8 cellular contexts compared by ENCODE assay signal in the genomic region with DNA sequence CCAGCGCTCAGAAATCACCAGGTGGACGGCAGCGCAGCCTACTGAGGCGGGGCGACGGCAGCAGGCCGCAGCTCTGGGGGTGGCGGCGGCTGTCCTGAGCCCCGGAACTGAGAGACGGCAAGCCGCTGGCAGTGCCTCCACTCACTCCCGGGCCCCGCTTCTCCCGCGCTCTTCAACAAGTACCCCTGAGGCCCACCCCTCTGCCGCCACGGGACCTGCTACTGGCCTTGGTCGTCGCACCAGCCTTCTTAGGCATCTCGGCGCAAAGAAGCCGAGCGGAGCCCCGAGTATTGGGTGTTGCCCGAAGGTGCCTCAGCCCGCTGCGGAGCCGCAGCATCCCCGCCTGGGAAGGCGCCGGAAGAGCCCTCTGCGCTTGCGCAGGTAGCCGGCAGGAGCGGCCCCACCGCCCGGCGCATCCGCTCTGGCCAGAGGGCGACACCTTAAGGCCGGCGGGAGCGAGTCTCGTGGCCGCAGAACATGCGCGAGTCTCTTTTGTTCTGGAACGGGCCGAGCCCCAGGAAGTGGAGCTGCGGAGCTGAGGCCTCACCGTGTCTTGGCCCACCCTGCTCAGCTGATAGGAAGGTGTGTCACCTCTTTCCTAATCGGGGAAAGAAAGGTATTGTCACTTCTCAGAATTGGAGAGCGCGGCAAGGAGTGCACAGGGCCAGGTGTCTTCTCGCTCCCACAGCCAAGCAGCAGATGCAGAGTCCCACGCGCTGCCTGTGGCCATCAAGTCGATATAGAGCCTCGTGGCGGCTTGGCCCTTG. TPM values are rescaled to one million over a fixed set of nuclear protein-coding genes. Genes with fewer than 3 reads are reported as not detected.
DNase-seq lines count a peak whose midpoint lies in the region; ATAC-seq and TF ChIP-seq lines count a peak whose summit lies in the region.

A gene (minus strand): TSS at position 369 of the 767 bp plus-strand sequence. CDS start 32 bp downstream, at position 337.

- DNase-seq in NCI-H1048 (lab: John Stamatoyannopoulos, UW): peak; percentile 74
- peak; percentile 88 for DNase-seq in SKM-1 treated with dmso at 0.1 percent for 144 hours (lab: John Stamatoyannopoulos, UW; ENCODE audit: unreplicated experiment)
- DNase-seq in glutamatergic neuron: peak; percentile 92
- peak; percentile 95 for DNase-seq in osteocyte (ENCODE audit: extremely low spot score, unreplicated experiment)
- DNase-seq in thoracic aorta (ENCODE audit: low spot score): peak; percentile 45

- peaks cover 17 to 29% of the 10 kb centered on the region in 2 donors for H3K4me1 ChIP-seq in thoracic aorta (ENCODE audit: control insufficient read depth in 1 of 2, low read depth in 2 of 2)

- peak within 1 kb of the TSS; percentile 99 for H3K4me3 Mint-ChIP-seq in activated naive CD8-positive, alpha-beta T cell
- H3K4me3 Mint-ChIP-seq in glutamatergic neuron (ENCODE audit: unreplicated experiment): peak within 1 kb of the TSS; percentile 100
- H3K4me3 Mint-ChIP-seq in osteocyte (ENCODE audit: unreplicated experiment): peak within 1 kb of the TSS; percentile 91

- H3K36me3 Mint-ChIP-seq in activated naive CD8-positive, alpha-beta T cell: peaks cover 5% of the 10 kb centered on the region
- peaks cover 15% of the 10 kb centered on the region for H3K36me3 Mint-ChIP-seq in glutamatergic neuron (ENCODE audit: unreplicated experiment)
- H3K36me3 Mint-ChIP-seq in osteocyte (ENCODE audit: unreplicated experiment): peaks cover 14% of the 10 kb centered on the region

- peak; percentile 85 for ATAC-seq in HG02610 (IDR thresholded peaks at IDR 0.05; ENCODE audit: unreplicated experiment)
- ATAC-seq in thoracic aorta (ENCODE audit: insufficient number of reproducible peaks, low FRiP score, low read depth): peak; percentile 85

- TF ChIP-seq CTCF in GM12872 (IDR thresholded peaks at IDR 0.05; ENCODE audit: insufficient read depth, low read depth, low read length): peak; percentile 79
- TF ChIP-seq CTCF in glutamatergic neuron (IDR thresholded peaks at IDR 0.05; ENCODE audit: partially characterized antibody, unreplicated experiment): no peak
- TF ChIP-seq CTCF in osteocyte (IDR thresholded peaks at IDR 0.05): peak; percentile 58
- TF ChIP-seq CTCF in thoracic aorta (IDR thresholded peaks at IDR 0.05): peak; percentile 60

- peak within 1 kb of the TSS; percentile 94 for H3K27ac Mint-ChIP-seq in activated naive CD8-positive, alpha-beta T cell
- H3K27ac Mint-ChIP-seq in glutamatergic neuron (ENCODE audit: unreplicated experiment): peak within 1 kb of the TSS; percentile 100
- peak within 1 kb of the TSS; percentile 91 for H3K27ac Mint-ChIP-seq in osteocyte (ENCODE audit: unreplicated experiment)

- H3K9me3 ChIP-seq in thoracic aorta: no peaks in the 10 kb centered on the region

- H3K27me3 Mint-ChIP-seq in activated naive CD8-positive, alpha-beta T cell: no peaks in the 10 kb centered on the region
- H3K27me3 Mint-ChIP-seq in glutamatergic neuron (ENCODE audit: unreplicated experiment) (peaks cover 4% of the 10 kb centered on the region), osteocyte (ENCODE audit: unreplicated experiment) (no peaks in the 10 kb centered on the region)

- peaks cover 55% of the 10 kb centered on the region for H3K4me1 Mint-ChIP-seq in activated naive CD8-positive, alpha-beta T cell (ENCODE audit: low read depth)
- peaks cover 23% of the 10 kb centered on the region for H3K4me1 Mint-ChIP-seq in glutamatergic neuron (ENCODE audit: low read depth, unreplicated experiment)
- peaks cover 34% of the 10 kb centered on the region for H3K4me1 Mint-ChIP-seq in osteocyte (ENCODE audit: unreplicated experiment)

- H3K27ac ChIP-seq in thoracic aorta: peak within 1 kb of the TSS; percentile 69 to 81

- H3K27me3 ChIP-seq in thoracic aorta (replicated peaks; ENCODE audit: insufficient read depth): no peaks in the 10 kb centered on the region

- H3K4me3 ChIP-seq in thoracic aorta: peak within 1 kb of the TSS; percentile 95

- H3K36me3 ChIP-seq in thoracic aorta: peaks cover 17% of the 10 kb centered on the region

- H3K9me3 Mint-ChIP-seq in activated naive CD8-positive, alpha-beta T cell (ENCODE audit: low read depth): peaks cover 13% of the 10 kb centered on the region
- H3K9me3 Mint-ChIP-seq in glutamatergic neuron (ENCODE audit: unreplicated experiment) (peaks cover 17% of the 10 kb centered on the region), osteocyte (ENCODE audit: unreplicated experiment) (no peaks in the 10 kb centered on the region)

RNA-seq across cellular contexts. Expression of the gene that starts here (rescaled TPM):
- total RNA-seq in glutamatergic neuron (ENCODE audit: unreplicated experiment): 29.6 TPM
- 22.2 and 24.5 TPM in 2 replicates for total RNA-seq in osteocyte
- 10 to 100 TPM; 10.2 to 16.7 TPM for total RNA-seq in thoracic aorta

Comparison
In these comparisons a context has a peak if more than half of its experiments do, and no peak if none do; other contexts are left out.
1. Peak in every context shown above with its lines: DNase-seq, ATAC-seq, H3K4me3 ChIP-seq and H3K27ac ChIP-seq.
2. DNase-seq: peak in every context shown above with its lines; median percentile 95 in osteocyte; 92 in glutamatergic neuron; 88 in SKM-1 treated with dmso at 0.1 percent for 144 hours; 74 in NCI-H1048; 45 in thoracic aorta.